9 cellular contexts compared by ENCODE assay signal in genomic region chr14:64983439-64984310, GRCh38. TPM values are rescaled to one million over a fixed set of nuclear protein-coding genes. Genes with fewer than 3 reads are reported as not detected.
DNase-seq lines count a peak whose midpoint lies in the region; ATAC-seq and TF ChIP-seq lines count a peak whose summit lies in the region.
"Had no signal": no experiment of that assay in that cellular context is flagged by ENCODE, and none has a peak within 500 bp of the region (broad histone marks: within the 10 kb centered on the region; RNA-seq: fewer than 3 reads in every experiment).

No MANE protein-coding gene starts in this region.

- 12% methylated on average over 10 of the region's 15 CpGs for WGBS in mesenchymal stem cell

- H2BK12ac ChIP-seq in mesenchymal stem cell (ENCODE audit: low read length in 2 of 2) = peak overlapping the region in 1 of 2 experiments; percentile 46

- peaks cover 6% of the 10 kb centered on the region for H3K4me1 ChIP-seq in HUES6 (ENCODE audit: control insufficient read depth, insufficient read depth, low read length)
- peaks cover 11% of the 10 kb centered on the region for H3K4me1 ChIP-seq in mesenchymal stem cell (ENCODE audit: control insufficient read depth, insufficient read depth, low read depth, low read length)

- no peak overlapping the region for H3K14ac ChIP-seq in mesenchymal stem cell (ENCODE audit: low read length in 2 of 2)

- H3K4ac ChIP-seq in mesenchymal stem cell (ENCODE audit: low read depth in 1 of 2, low read length in 2 of 2) = no peak overlapping the region

- ATAC-seq in GM21576 (IDR thresholded peaks at IDR 0.05; ENCODE audit: unreplicated experiment) = no peak
- ATAC-seq in HG02981 (IDR thresholded peaks at IDR 0.05; ENCODE audit: unreplicated experiment) = no peak

- H3K27ac ChIP-seq in HUES6 (ENCODE audit: low read depth, low read length) = no peak overlapping the region
- no peak overlapping the region for H3K27ac ChIP-seq in mesenchymal stem cell (ENCODE audit: low read length, poor library complexity, severe bottlenecking)
- H3K27ac ChIP-seq: BLaER1 had no signal

- H3K36me3 ChIP-seq in HUES6 (ENCODE audit: control insufficient read depth, insufficient read depth, low read length) (no peaks in the 10 kb centered on the region), mesenchymal stem cell (ENCODE audit: control insufficient read depth in 1 of 2, insufficient read depth in 2 of 2, low read depth in 1 of 2, low read length in 2 of 2) (no peaks in the 10 kb centered on the region)
- H3K36me3 ChIP-seq: BLaER1 had no signal

- no peak overlapping the region for H4K91ac ChIP-seq in mesenchymal stem cell (ENCODE audit: low read length)

- no peak overlapping the region for H2BK120ac ChIP-seq in mesenchymal stem cell (ENCODE audit: low read depth, low read length)

- peak overlapping the region; percentile 73 for H2AK5ac ChIP-seq in mesenchymal stem cell (ENCODE audit: low read length, severe bottlenecking)

- H4K8ac ChIP-seq in mesenchymal stem cell (ENCODE audit: low read length) = no peak overlapping the region

- H3K9ac ChIP-seq in HUES6 (ENCODE audit: low read length) = no peak overlapping the region
- H3K9ac ChIP-seq in mesenchymal stem cell (ENCODE audit: low read length) = peak overlapping the region; percentile 70
- H3K9ac ChIP-seq: BLaER1 had no signal

- H3K4me3 ChIP-seq in HUES6 (ENCODE audit: low read depth, low read length) = peak overlapping the region; percentile 36
- peak overlapping the region; percentile 16 for H3K4me3 ChIP-seq in choroid plexus epithelial cell (ENCODE audit: low read depth, low read length)
- peak overlapping the region in 1 of 2 experiments; percentile 65 for H3K4me3 ChIP-seq in mesenchymal stem cell (ENCODE audit: insufficient read depth in 1 of 2, low read depth in 1 of 2, low read length in 2 of 2)
- H3K4me3 ChIP-seq: BLaER1 had no signal

- H3K4me2 ChIP-seq in mesenchymal stem cell (ENCODE audit: low read length, poor library complexity, severe bottlenecking) = peak overlapping the region; percentile 83
- H3K4me2 ChIP-seq: BLaER1 had no signal

- peak; percentile 77 for TF ChIP-seq CTCF in choroid plexus epithelial cell (conservative IDR thresholded peaks at IDR 0.05; ENCODE audit: low read depth, low read length)

- DNase-seq in DMS53 (lab: John Stamatoyannopoulos, UW) = peak; percentile 76
- DNase-seq in DMS53 treated with DMSO at 0.1 percent for 48 hours (lab: John Stamatoyannopoulos, UW; ENCODE audit: unreplicated experiment) = no peak
- DNase-seq in SHP77 (lab: John Stamatoyannopoulos, UW) = peak; percentile 16 to 46
- DNase-seq in choroid plexus epithelial cell (ENCODE audit: low read depth) = peak; percentile 86
- peak; percentile 59 for DNase-seq in mesenchymal stem cell

- peaks cover 4% of the 10 kb centered on the region for H3K79me1 ChIP-seq in mesenchymal stem cell (replicated peaks; ENCODE audit: low read length, poor library complexity, severe bottlenecking)

- peak overlapping the region in 1 of 2 experiments; percentile 48 for H3K18ac ChIP-seq in mesenchymal stem cell (ENCODE audit: low read depth in 1 of 2, low read length in 2 of 2)

- H3K23ac ChIP-seq in mesenchymal stem cell (ENCODE audit: low read length in 2 of 2) = no peak overlapping the region

- no peak overlapping the region for H2BK5ac ChIP-seq in mesenchymal stem cell (ENCODE audit: low read depth, low read length, poor library complexity, severe bottlenecking)

- no peak overlapping the region for H2BK15ac ChIP-seq in mesenchymal stem cell (ENCODE audit: low read depth, poor library complexity, severe bottlenecking)

- H3K9me3 ChIP-seq in HUES6 (ENCODE audit: control insufficient read depth, insufficient read depth, low read depth, low read length) (no peaks in the 10 kb centered on the region), mesenchymal stem cell (ENCODE audit: control insufficient read depth, low read length) (no peaks in the 10 kb centered on the region)
- H3K9me3 ChIP-seq: BLaER1 had no signal

- H3K27me3 ChIP-seq in HUES6 (ENCODE audit: control insufficient read depth, insufficient read depth, low read length) = peaks cover 12% of the 10 kb centered on the region
- H3K27me3 ChIP-seq in mesenchymal stem cell (ENCODE audit: control insufficient read depth in 1 of 2, insufficient read depth in 1 of 2, low read length in 2 of 2) = peaks cover 4 to 5% of the 10 kb centered on the region in 2 experiments
- H3K27me3 ChIP-seq: BLaER1 had no signal

- H2AFZ ChIP-seq in mesenchymal stem cell (ENCODE audit: low read depth, low read length) = no peak overlapping the region

RNA-seq across cellular contexts. Expression of gene FNTB, which starts 3.0 kb away (rescaled TPM):
- 9.8 TPM for polyA plus RNA-seq in mesenchymal stem cell (2013, experiment 1 of 2)
- polyA plus RNA-seq in mesenchymal stem cell (2013, experiment 2 of 2) = 9.9 TPM

RNA-seq across cellular contexts. Expression of gene RAB15, which starts 11.5 kb away (rescaled TPM):
- 4.2 TPM for polyA plus RNA-seq in mesenchymal stem cell (2013, experiment 1 of 2)
- 3.9 TPM for polyA plus RNA-seq in mesenchymal stem cell (2013, experiment 2 of 2)

RNA-seq across cellular contexts. Expression of gene GPX2, which starts 41.1 kb away (rescaled TPM):
- polyA plus RNA-seq in mesenchymal stem cell (2013, experiment 1 of 2) = not detected
- polyA plus RNA-seq in mesenchymal stem cell (2013, experiment 2 of 2) = not detected
